20 cellular contexts compared by ENCODE assay signal in the genomic region with DNA sequence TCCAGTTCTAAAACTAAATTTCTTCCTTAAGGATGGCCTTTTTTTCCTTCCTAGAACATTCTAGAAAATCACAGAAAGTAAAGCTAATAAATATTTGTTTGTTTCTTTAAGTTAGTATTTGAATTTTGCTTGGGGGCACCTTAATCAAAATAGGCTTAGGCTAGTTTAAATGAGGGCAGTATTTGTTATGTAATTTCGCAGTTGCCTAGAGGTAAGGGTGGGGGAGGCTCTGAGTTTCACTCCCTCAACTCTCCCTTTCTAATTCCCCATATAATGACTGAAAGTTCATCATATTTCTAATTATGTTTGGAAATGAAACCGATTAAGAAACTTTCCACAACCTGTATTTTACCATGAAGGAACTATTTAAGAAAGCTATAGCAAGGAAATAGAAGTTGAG. TPM values are rescaled to one million over a fixed set of nuclear protein-coding genes. Genes with fewer than 3 reads are reported as not detected.
DNase-seq lines count a peak whose midpoint lies in the region; FAIRE-seq and TF ChIP-seq lines count a peak whose summit lies in the region.
"Had no signal": no experiment of that assay in that cellular context is flagged by ENCODE, and none has a peak within 500 bp of the region (broad histone marks: within the 10 kb centered on the region; RNA-seq: fewer than 3 reads in every experiment).

No MANE protein-coding gene starts in this region.

- H3K23me2 ChIP-seq in H1 (ENCODE audit: low read depth, low read length): no peaks in the 10 kb centered on the region

- H4K20me1 ChIP-seq in H1 (replicated peaks in 1 of 2; ENCODE audit: control insufficient read depth in 1 of 2, insufficient read depth in 2 of 2, low read length in 2 of 2): no peaks in the 10 kb centered on the region
- H4K20me1 ChIP-seq in OCI-LY7 (ENCODE audit: insufficient read depth, low read length): no peaks in the 10 kb centered on the region
- H4K20me1 ChIP-seq in GM23248 (ENCODE audit: insufficient read depth): no peaks in the 10 kb centered on the region

- H3K56ac ChIP-seq in H1 (replicated peaks; ENCODE audit: insufficient read length, low read depth, low read length): no peak overlapping the region

- DNase-seq in H1 (ENCODE audit: low read depth in 1 of 2, low spot score in 2 of 2) (no peak), progenitor cell of endocrine pancreas (ENCODE audit: low spot score, unreplicated experiment) (no peak), OCI-LY7 (ENCODE audit: low spot score) (no peak), GM23248 (no peak), pons (ENCODE audit: low spot score) (no peak)
- no peak for DNase-seq in activated naive CD4-positive, alpha-beta T cell treated with anti-CD3 and anti-CD28 coated beads, Interleukin-2, amount 10 ng/mL, durations not matched to agents 7 days and 5 days
- DNase-seq: AML-193; Caco-2; CD4-positive, alpha-beta T cell; DMS153; DMS79; GDM1; HCEC 1CT had no signal

- H3K79me2 ChIP-seq in H1 (ENCODE audit: control insufficient read depth in 1 of 2, insufficient read depth in 2 of 2, low read length in 2 of 2) (no peaks in the 10 kb centered on the region), OCI-LY7 (ENCODE audit: insufficient read depth, low read depth, low read length) (no peaks in the 10 kb centered on the region), GM23248 (ENCODE audit: insufficient read depth) (no peaks in the 10 kb centered on the region)

- H3K36me3 Mint-ChIP-seq in progenitor cell of endocrine pancreas (ENCODE audit: insufficient read depth): peaks cover 5% of the 10 kb centered on the region
- H3K36me3 Mint-ChIP-seq in activated naive CD4-positive, alpha-beta T cell treated with anti-CD3 and anti-CD28 coated beads, Interleukin-2, amount 10 ng/mL, durations not matched to agents 7 days and 5 days: no peaks in the 10 kb centered on the region

- FAIRE-seq in H1 (lab: Jason Lieb, UNC): no peak
- FAIRE-seq: A204.1, D721Med, H54 had no signal

- no peak for TF ChIP-seq RAD21 in H1 (IDR thresholded peaks at IDR 0.05 in 1 of 2, conservative IDR thresholded peaks at IDR 0.05 in 1 of 2; ENCODE audit: low read depth in 2 of 2, low read length in 2 of 2)

- no peaks in the 10 kb centered on the region for H3F3A ChIP-seq in GM23248 (ENCODE audit: insufficient read depth)

- H3K4me3 ChIP-seq in HUES6 (ENCODE audit: low read depth, low read length): no peak overlapping the region
- peak overlapping the region in 1 of 4 experiments; percentile 24; a peak in 1 of 8 replicates for H3K4me3 ChIP-seq in H1 (ENCODE audit: extremely low read depth in 1 of 4, insufficient read depth in 2 of 4, low read depth in 3 of 4, low read length in 4 of 4)
- H3K4me3 ChIP-seq in mesodermal cell (ENCODE audit: extremely low read depth, insufficient read depth, low read length, poor library complexity, severe bottlenecking): no peak overlapping the region
- H3K4me3 ChIP-seq in OCI-LY7 (ENCODE audit: low read depth, low read length, poor library complexity, severe bottlenecking): no peak overlapping the region
- H3K4me3 ChIP-seq in GM23248: no peak overlapping the region

- H3K9ac ChIP-seq in HUES6 (ENCODE audit: low read length) (no peak overlapping the region), H1 (replicated peaks in 1 of 4; ENCODE audit: extremely low read depth in 1 of 4, low read depth in 3 of 4, low read length in 3 of 4) (no peak overlapping the region), GM23248 (no peak overlapping the region)

- TF ChIP-seq CTCF in H1 (IDR thresholded peaks at IDR 0.05; ENCODE audit: control extremely low read depth in 1 of 3, insufficient read depth in 1 of 3, low read depth in 1 of 3, low read length in 3 of 3) (no peak), progenitor cell of endocrine pancreas (IDR thresholded peaks at IDR 0.05; ENCODE audit: unreplicated experiment) (no peak), OCI-LY7 (conservative IDR thresholded peaks at IDR 0.05; ENCODE audit: low read length) (no peak)

- CTCF ChIA-PET in H1 (lab: Charles Lee; ENCODE audit: partially characterized antibody): interaction anchor here (1.2 to 2.2 kb wide), 4 partner anchors 15 to 1378 kb away, joined by 3 to 8 read pairs (median 6); partner anchors contain the start of gene PCDH17
- CTCF ChIA-PET in OCI-LY7 (lab: Charles Lee; ENCODE audit: unreplicated experiment): no interaction called here
- CTCF ChIA-PET in activated naive CD4-positive, alpha-beta T cell treated with anti-CD3 and anti-CD28 coated beads, Interleukin-2, amount 10 ng/mL, durations not matched to agents 7 days and 5 days (lab: Charles Lee): no interaction called here

- no TSS peak for BruUV-seq in OCI-LY7 (replicated peaks; lab: Mats Ljungman, UMichigan)

- H3K9me2 ChIP-seq in OCI-LY7 (ENCODE audit: insufficient read depth, low read length) (no peaks in the 10 kb centered on the region), GM23248 (ENCODE audit: insufficient read depth) (no peaks in the 10 kb centered on the region)

- POLR2A ChIA-PET in H1 (lab: Charles Lee; ENCODE audit: partially characterized antibody): no interaction called here
- POLR2A ChIA-PET in OCI-LY7 (lab: Charles Lee): interaction anchor here (1.3 kb wide), 1 partner anchor 20 kb away, joined by 3 read pairs; no protein-coding TSS in a partner anchor

- peak overlapping the region; percentile 99 for H3K27ac Mint-ChIP-seq in progenitor cell of endocrine pancreas
- no peak overlapping the region for H3K27ac Mint-ChIP-seq in activated naive CD4-positive, alpha-beta T cell treated with anti-CD3 and anti-CD28 coated beads, Interleukin-2, amount 10 ng/mL, durations not matched to agents 7 days and 5 days
- H3K27ac Mint-ChIP-seq: CD4-positive, alpha-beta T cell had no signal

- H3K27me3 ChIP-seq in HUES6 (ENCODE audit: control insufficient read depth, insufficient read depth, low read length) (no peaks in the 10 kb centered on the region), H1 (replicated peaks in 1 of 4; ENCODE audit: control insufficient read depth in 3 of 4, extremely low read depth in 1 of 4, insufficient read depth in 3 of 4, low read length in 3 of 4) (no peaks in the 10 kb centered on the region), GM23248 (replicated peaks; ENCODE audit: insufficient read depth) (no peaks in the 10 kb centered on the region)

- intact Hi-C loops in OCI-LY7 (cut with micrococcal nuclease; ENCODE audit: unreplicated experiment): no loop called here

- H3K27me3 Mint-ChIP-seq in progenitor cell of endocrine pancreas: no peaks in the 10 kb centered on the region
- H3K27me3 Mint-ChIP-seq in activated naive CD4-positive, alpha-beta T cell treated with anti-CD3 and anti-CD28 coated beads, Interleukin-2, amount 10 ng/mL, durations not matched to agents 7 days and 5 days: no peaks in the 10 kb centered on the region
- H3K27me3 Mint-ChIP-seq: CD4-positive, alpha-beta T cell had no signal

- H2BK15ac ChIP-seq in H1 (ENCODE audit: low read length): no peak overlapping the region

- peaks cover 14% of the 10 kb centered on the region for H3K4me1 Mint-ChIP-seq in progenitor cell of endocrine pancreas (ENCODE audit: low read depth)
- no peaks in the 10 kb centered on the region for H3K4me1 Mint-ChIP-seq in activated naive CD4-positive, alpha-beta T cell treated with anti-CD3 and anti-CD28 coated beads, Interleukin-2, amount 10 ng/mL, durations not matched to agents 7 days and 5 days

- H4K8ac ChIP-seq in H1 (ENCODE audit: extremely low read depth, insufficient read depth, low read length): no peak overlapping the region

- H3K27ac ChIP-seq in HUES6 (ENCODE audit: low read depth, low read length): peak overlapping the region; percentile 69
- H3K27ac ChIP-seq in H1 (ENCODE audit: low read depth, low read length): no peak overlapping the region
- H3K27ac ChIP-seq in mesodermal cell (ENCODE audit: low read depth, low read length, severe bottlenecking): peak overlapping the region; percentile 50
- no peak overlapping the region for H3K27ac ChIP-seq in OCI-LY7 (ENCODE audit: low read depth, low read length, poor library complexity, severe bottlenecking)
- H3K27ac ChIP-seq in GM23248: no peak overlapping the region
- H3K27ac ChIP-seq: C4-2B had no signal

- no peak for TF ChIP-seq POLR2A in H1 (IDR thresholded peaks at IDR 0.05; ENCODE audit: control extremely low read depth in 1 of 2, low read depth in 2 of 2, low read length in 2 of 2)

- H3K14ac ChIP-seq in H1 (ENCODE audit: insufficient read length): no peak overlapping the region

- H3K4me1 ChIP-seq in HUES6 (ENCODE audit: control insufficient read depth, insufficient read depth, low read length) (peaks cover 29% of the 10 kb centered on the region), H1 (replicated peaks in 1 of 4; ENCODE audit: control insufficient read depth in 3 of 4, insufficient read depth in 4 of 4, low read length in 3 of 4) (peaks cover 0 to 5% (median 3%) of the 10 kb centered on the region in 4 experiments; a peak in 3 of 7 replicates), mesodermal cell (ENCODE audit: control insufficient read depth, insufficient read depth, low read length, poor library complexity, severe bottlenecking) (no peaks in the 10 kb centered on the region), OCI-LY7 (ENCODE audit: insufficient read depth, low read length, poor library complexity, severe bottlenecking) (no peaks in the 10 kb centered on the region), GM23248 (ENCODE audit: insufficient read depth) (no peaks in the 10 kb centered on the region)

- no peak overlapping the region for H4K91ac ChIP-seq in H1 (replicated peaks; ENCODE audit: insufficient read length, low read length)

- no peak overlapping the region for H2AK5ac ChIP-seq in H1 (ENCODE audit: low read depth, low read length)

- in situ Hi-C loops in GM23248 (cut with MboI): no loop called here

- H2BK12ac ChIP-seq in H1 (ENCODE audit: low read depth, low read length): no peak overlapping the region

- peak overlapping the region; percentile 89; the same call in 1 of the 2 replicates for H2BK20ac ChIP-seq in H1 (ENCODE audit: low read length)

- no peaks in the 10 kb centered on the region for H3K79me1 ChIP-seq in H1 (ENCODE audit: low read depth, low read length)

- H3K9me3 Mint-ChIP-seq in progenitor cell of endocrine pancreas (ENCODE audit: low read depth): peaks cover under 1% of the 10 kb centered on the region
- H3K9me3 Mint-ChIP-seq in activated naive CD4-positive, alpha-beta T cell treated with anti-CD3 and anti-CD28 coated beads, Interleukin-2, amount 10 ng/mL, durations not matched to agents 7 days and 5 days: no peaks in the 10 kb centered on the region
- H3K9me3 Mint-ChIP-seq: CD4-positive, alpha-beta T cell had no signal

- no peaks in the 10 kb centered on the region for H3K9me3 ChIP-seq in HUES6 (ENCODE audit: control insufficient read depth, insufficient read depth, low read depth, low read length)
- no peaks in the 10 kb centered on the region for H3K9me3 ChIP-seq in H1 (ENCODE audit: insufficient read depth in 2 of 2, low read depth in 1 of 2, low read length in 1 of 2)
- no peaks in the 10 kb centered on the region for H3K9me3 ChIP-seq in mesodermal cell (ENCODE audit: control insufficient read depth, low read length)
- H3K9me3 ChIP-seq in OCI-LY7 (ENCODE audit: low read length): no peaks in the 10 kb centered on the region
- H3K9me3 ChIP-seq in GM23248 (ENCODE audit: low read depth): no peaks in the 10 kb centered on the region
- H3K9me3 ChIP-seq: Caco-2 had no signal

- no peak overlapping the region for H3K4ac ChIP-seq in H1 (replicated peaks; ENCODE audit: insufficient read length, low read depth, low read length)

- no peak overlapping the region for H3K23ac ChIP-seq in H1 (ENCODE audit: insufficient read length)

- H3K4me3 Mint-ChIP-seq in progenitor cell of endocrine pancreas (ENCODE audit: low read depth): no peak overlapping the region
- no peak overlapping the region for H3K4me3 Mint-ChIP-seq in activated naive CD4-positive, alpha-beta T cell treated with anti-CD3 and anti-CD28 coated beads, Interleukin-2, amount 10 ng/mL, durations not matched to agents 7 days and 5 days
- H3K4me3 Mint-ChIP-seq: CD4-positive, alpha-beta T cell had no signal

- no peak overlapping the region; the same call in 1 of the 2 replicates for H3K18ac ChIP-seq in H1 (ENCODE audit: extremely low read depth, low read length)

- H3K4me2 ChIP-seq in H1 (ENCODE audit: insufficient read depth in 1 of 2, low read depth in 2 of 2, low read length in 2 of 2) (peak overlapping the region in 1 of 2 experiments; percentile 23; a peak in 2 of 4 replicates), OCI-LY7 (ENCODE audit: low read length) (no peak overlapping the region), GM23248 (ENCODE audit: unreplicated experiment) (no peak overlapping the region)

- H2AFZ ChIP-seq in H1 (ENCODE audit: low read length) (no peak overlapping the region), OCI-LY7 (ENCODE audit: low read length) (no peak overlapping the region), GM23248 (no peak overlapping the region)

- WGBS in H1 (ENCODE audit: extremely low coverage in 1 of 2, insufficient coverage in 1 of 2, insufficient read length in 1 of 2, insufficient replicate concordance in 2 of 2, low coverage in 1 of 2, low lambda C conversion rate in 2 of 2, missing lambda C conversion rate in 1 of 2), 2 experiments: 66% methylated on average over 2 of the region's 2 CpGs; no CpG with 5 or more reads in 1 of the 2 experiments
- no CpG with 5 or more reads among the region's 2 CpGs for WGBS in mesodermal cell (ENCODE audit: insufficient coverage in 2 of 2), 2 experiments
- 3 to 12% methylated on average over 2 of the region's 2 CpGs for WGBS in GM23248 (ENCODE audit: low coverage in 1 of 2, low lambda C conversion rate in 2 of 2, missing lambda C conversion rate in 2 of 2), 2 experiments

- no peak for TF ChIP-seq EP300 in H1 (IDR thresholded peaks at IDR 0.05; ENCODE audit: borderline replicate concordance in 1 of 2, low read depth in 2 of 2, low read length in 2 of 2)

- no peaks in the 10 kb centered on the region for H3K36me3 ChIP-seq in HUES6 (ENCODE audit: control insufficient read depth, insufficient read depth, low read length)
- no peaks in the 10 kb centered on the region for H3K36me3 ChIP-seq in H1 (ENCODE audit: control insufficient read depth in 2 of 4, insufficient read depth in 4 of 4, low read length in 3 of 4)
- peaks cover 6% of the 10 kb centered on the region for H3K36me3 ChIP-seq in mesodermal cell (ENCODE audit: control insufficient read depth, insufficient read depth, low read length)
- no peaks in the 10 kb centered on the region for H3K36me3 ChIP-seq in OCI-LY7 (ENCODE audit: insufficient read depth, low read length)
- H3K36me3 ChIP-seq in GM23248 (ENCODE audit: low read depth): no peaks in the 10 kb centered on the region

- no peak overlapping the region for H2BK5ac ChIP-seq in H1 (ENCODE audit: low read depth, low read length)

- no peak overlapping the region for H4K5ac ChIP-seq in H1 (ENCODE audit: insufficient read length, low read depth, low read length)

- H2BK120ac ChIP-seq in H1 (replicated peaks; ENCODE audit: low read depth, low read length): no peak overlapping the region

RNA-seq across cellular contexts. Expression of gene PCDH17, which starts 40.6 kb away (rescaled TPM):
- 0.60 and 0.67 TPM in 2 replicates for total RNA-seq in H1 (2021; fragmentation: NEBNext Ultra II Directional; extraction: Animal tissue kit (Norgen Biotek cat#: 25700))
- 0.20 and 0.31 TPM in 2 replicates for polyA plus RNA-seq in H1 (2011; rRNA removed)
- polyA plus RNA-seq in H1 (2011; cell fraction: cytosol; rRNA removed): 0.18 TPM
- 1.1 TPM for polyA plus RNA-seq in H1 (2011; cell fraction: nucleus; rRNA removed)
- 0.25 to 0.44 TPM (median 0.28 TPM) in 4 replicates for polyA plus RNA-seq in H1 (2012, experiment 1 of 2)
- polyA plus RNA-seq in H1 (2012, experiment 2 of 2): 0.04 TPM
- 0.67 TPM for polyA plus RNA-seq in H1 (2013, experiment 1 of 2)
- 0.55 TPM for polyA plus RNA-seq in H1 (2013, experiment 2 of 2)
- 0.68 and 2.2 TPM in 2 replicates for polyA minus RNA-seq in H1 (2011; rRNA and poly(A)+ RNA removed)
- polyA minus RNA-seq in H1 (2011; cell fraction: cytosol; rRNA and poly(A)+ RNA removed): 1.2 TPM
- polyA minus RNA-seq in H1 (2011; cell fraction: nucleus; rRNA and poly(A)+ RNA removed): 4.8 TPM
- 27.3 TPM for polyA plus RNA-seq in mesodermal cell (2013, experiment 1 of 2)
- polyA plus RNA-seq in mesodermal cell (2013, experiment 2 of 2): 20.2 TPM
- 17.5 and 18.9 TPM in 2 replicates for total RNA-seq in progenitor cell of endocrine pancreas
- total RNA-seq in OCI-LY7 (2014; rRNA removed; shearing (Covaris generic)): not detected in 2 replicates
- total RNA-seq in OCI-LY7 (2022): not detected in 2 replicates
- total RNA-seq in GM23248 (2014; rRNA removed; shearing (Covaris generic)): not detected in 2 replicates
- not detected in 2 replicates for polyA plus RNA-seq in GM23248 (2016; fragmentation: Nextera tagmentation; extraction: Ambion mirVana)
- total RNA-seq: Caco-2, HT-29 had no signal

Comparison
In these comparisons a context has a peak if more than half of its experiments do, and no peak if none do; other contexts are left out.
1. H3K27ac ChIP-seq: peak in HUES6 (single experiment) and mesodermal cell (single experiment); none in H1 (single experiment), OCI-LY7 (single experiment) and GM23248 (single experiment).
2. RNA of gene PCDH17, which starts 40.6 kb away (total RNA-seq): 17.5 to 18.9 TPM in progenitor cell of endocrine pancreas; 0.60 to 0.67 TPM in H1, not detected in OCI-LY7 and not detected in GM23248; every median in the first group is over 10 times any median in the second.